Comparison of ENCODE assay signal across 11 cellular contexts in the genomic region with DNA sequence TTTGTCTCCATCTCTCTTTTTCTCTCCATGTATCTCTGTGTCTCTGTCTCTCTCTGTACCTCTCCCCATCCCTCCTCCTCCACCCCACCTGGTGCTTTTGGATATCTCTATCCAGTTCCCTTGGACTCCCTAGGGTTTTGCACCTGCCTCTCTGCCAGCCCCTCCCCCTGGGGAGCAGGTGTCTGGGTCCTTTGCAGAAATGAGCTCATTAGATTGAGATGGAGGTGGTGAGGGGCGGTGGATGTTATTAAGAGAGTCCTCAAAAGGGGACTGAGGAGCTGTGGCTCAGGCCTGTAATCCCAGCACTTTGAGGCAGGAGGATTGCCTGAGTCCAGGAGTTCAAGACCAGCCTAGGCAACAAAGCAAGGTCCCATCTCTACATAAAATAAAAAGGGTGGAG. TPM values are rescaled to one million over a fixed set of nuclear protein-coding genes. Genes with fewer than 3 reads are reported as not detected.
DNase-seq lines count a peak whose midpoint lies in the region; ATAC-seq, FAIRE-seq and TF ChIP-seq lines count a peak whose summit lies in the region.
"Had no signal": no experiment of that assay in that cellular context is flagged by ENCODE, and none has a peak within 500 bp of the region (broad histone marks: within the 10 kb centered on the region; RNA-seq: fewer than 3 reads in every experiment).

No MANE protein-coding gene starts in this region.

- no peaks in the 10 kb centered on the region for H3K27me3 Mint-ChIP-seq in T-cell
- peaks cover 39% of the 10 kb centered on the region for H3K27me3 Mint-ChIP-seq in neural crest cell (ENCODE audit: low read depth)
- H3K27me3 Mint-ChIP-seq in progenitor cell of endocrine pancreas, result peaks cover 69% of the 10 kb centered on the region

- H3K27ac Mint-ChIP-seq in T-cell (peak overlapping the region; percentile 86 to 95), neural crest cell (ENCODE audit: unreplicated experiment) (peak overlapping the region; percentile 96), progenitor cell of endocrine pancreas (no peak overlapping the region)

- TF ChIP-seq POLR2A in GM12891 (IDR thresholded peaks at IDR 0.05; ENCODE audit: low read depth, low read length), result no peak

- ATAC-seq in T-cell (replicated peaks in 1 of 4), result no peak
- ATAC-seq: Right ventricle myocardium inferior had no signal

- FAIRE-seq in GM12891 (lab: Jason Lieb, UNC), result no peak

- peaks cover 69 to 81% (median 76%) of the 10 kb centered on the region in 3 donors for H3K4me1 Mint-ChIP-seq in T-cell
- H3K4me1 Mint-ChIP-seq in neural crest cell, result peaks cover 63% of the 10 kb centered on the region
- peaks cover 17% of the 10 kb centered on the region for H3K4me1 Mint-ChIP-seq in progenitor cell of endocrine pancreas (ENCODE audit: low read depth)

- TF ChIP-seq CTCF in GM12875 (IDR thresholded peaks at IDR 0.05; ENCODE audit: borderline replicate concordance, insufficient read depth, low read depth, low read length) (no peak), neural crest cell (conservative IDR thresholded peaks at IDR 0.05) (no peak), progenitor cell of endocrine pancreas (IDR thresholded peaks at IDR 0.05; ENCODE audit: unreplicated experiment) (no peak)

- H3K9me3 Mint-ChIP-seq in T-cell (no peaks in the 10 kb centered on the region), neural crest cell (no peaks in the 10 kb centered on the region), progenitor cell of endocrine pancreas (ENCODE audit: low read depth) (no peaks in the 10 kb centered on the region)

- peaks cover 6% of the 10 kb centered on the region for H3K36me3 Mint-ChIP-seq in T-cell
- H3K36me3 Mint-ChIP-seq in neural crest cell (ENCODE audit: low read depth), result no peaks in the 10 kb centered on the region
- no peaks in the 10 kb centered on the region for H3K36me3 Mint-ChIP-seq in progenitor cell of endocrine pancreas (ENCODE audit: insufficient read depth)

- DNase-seq in NCI-H187 treated with DMSO at 0.1 percent for 48 hours (lab: John Stamatoyannopoulos, UW) (peak; percentile 73), T-cell (no peak), neural crest cell (ENCODE audit: low read depth, low spot score) (no peak), amniotic stem cell (lab: John Stamatoyannopoulos, UW) (no peak), GM12891 (ENCODE audit: insufficient read length, low spot score) (no peak), SIG-M5 (lab: John Stamatoyannopoulos, UW) (no peak), progenitor cell of endocrine pancreas (ENCODE audit: low spot score, unreplicated experiment) (no peak)

- POLR2A ChIA-PET in T-cell (lab: Charles Lee), result no interaction called here

- H3K4me3 Mint-ChIP-seq in T-cell (peak overlapping the region; percentile 73 to 83 (median 80)), neural crest cell (peak overlapping the region; percentile 25), progenitor cell of endocrine pancreas (ENCODE audit: low read depth) (no peak overlapping the region)

- peak overlapping the region; percentile 84 for H3K4me3 ChIP-seq in GM12875 (ENCODE audit: low read depth, low read length)
- H3K4me3 ChIP-seq: HAP-1 had no signal

- CTCF ChIA-PET in T-cell (lab: Charles Lee), result interaction anchor here in 1 of 2 donors (1.3 to 2.8 kb wide), 3 partner anchors 24 to 110 kb away, joined by 7 to 8 read pairs (median 8); partner anchors contain the start of gene SMG9

TF ChIP-seq in GM12891, 5 proteins besides CTCF, POLR2A, EP300 and RAD21:
- TF ChIP-seq POU2F2 (IDR thresholded peaks at IDR 0.05; ENCODE audit: low read depth, low read length) (no peak), TAF1 (IDR thresholded peaks at IDR 0.05; ENCODE audit: low read depth, low read length) (no peak), PAX5 (IDR thresholded peaks at IDR 0.05; ENCODE audit: insufficient read depth, low read length, severe bottlenecking) (no peak), SPI1 (IDR thresholded peaks at IDR 0.05; ENCODE audit: low read depth, low read length) (no peak), POLR2AphosphoS5 (IDR thresholded peaks at IDR 0.05; ENCODE audit: low read depth, low read length) (no peak)

RNA-seq across cellular contexts. Expression of gene KCNN4, which starts 2.1 kb away (rescaled TPM):
- total RNA-seq in T-cell (10 to 100 TPM; 21.9 to 90.1 (median 37.6) TPM), neural crest cell (2.2 and 2.8 TPM in 2 replicates), progenitor cell of endocrine pancreas (0.31 and 0.34 TPM in 2 replicates)
- 51.3 TPM for polyA plus RNA-seq in GM12891 (2012; ENCODE audit: low read depth, missing spikeins)

RNA-seq across cellular contexts. Expression of gene LYPD5, which starts 23.6 kb away (rescaled TPM):
- total RNA-seq in T-cell, result under 1 TPM in 4 of 5 donors, not detected in 1; 0.20 to 0.70 (median 0.58) TPM
- total RNA-seq in neural crest cell, result 0.25 TPM in 1 of 2 replicates, not detected in the other
- polyA plus RNA-seq in GM12891 (2012; ENCODE audit: low read depth, missing spikeins), result 0.33 TPM
- not detected in 2 replicates for total RNA-seq in progenitor cell of endocrine pancreas
- total RNA-seq: epithelial cell of proximal tubule had no signal

RNA-seq across cellular contexts. Expression of gene SMG9, which starts 23.9 kb away (rescaled TPM):
- total RNA-seq in T-cell (10 to 100 TPM; 50.3 to 64.3 (median 56.8) TPM), neural crest cell (87.0 and 87.6 TPM in 2 replicates), progenitor cell of endocrine pancreas (74.9 and 78.9 TPM in 2 replicates)
- polyA plus RNA-seq in GM12891 (2012; ENCODE audit: low read depth, missing spikeins), result 24.8 TPM

RNA-seq across cellular contexts. Expression of gene ZNF283, which starts 48.5 kb away (rescaled TPM):
- total RNA-seq in T-cell (10 to 100 TPM in 3 of 5 donors, 1 to 10 TPM in 2; 5.4 to 19.0 (median 12.7) TPM), neural crest cell (13.6 and 14.7 TPM in 2 replicates), progenitor cell of endocrine pancreas (14.6 and 17.3 TPM in 2 replicates)
- 2.1 TPM for polyA plus RNA-seq in GM12891 (2012; ENCODE audit: low read depth, missing spikeins)
